Comparison of ENCODE assay signal across 21 cellular contexts in genomic region chr4:174209296-174209695, GRCh38.
DNase-seq lines count a peak whose midpoint lies in the region; ATAC-seq and TF ChIP-seq lines count a peak whose summit lies in the region.
"Had no signal": no experiment of that assay in that cellular context is flagged by ENCODE, and none has a peak within 500 bp of the region (broad histone marks: within the 10 kb centered on the region; RNA-seq: fewer than 3 reads in every experiment).

No MANE protein-coding gene starts in this region.

- no peak overlapping the region for H3K4me3 Mint-ChIP-seq in stimulated activated memory B cell treated with anti-CD40 and anti-IgM and Interleukin-4, amounts not matched to agents 10 μg/mL and 1 μg/mL and 100 μg/mL, for 72 hours
- H3K4me3 Mint-ChIP-seq: CD4-positive, alpha-beta T cell; T-cell had no signal

- no peak overlapping the region for H3K27ac Mint-ChIP-seq in stimulated activated memory B cell treated with anti-CD40 and anti-IgM and Interleukin-4, amounts not matched to agents 10 μg/mL and 1 μg/mL and 100 μg/mL, for 72 hours
- H3K27ac Mint-ChIP-seq: CD4-positive, alpha-beta T cell; T-cell had no signal

- peaks cover 20% of the 10 kb centered on the region for H3K4me1 Mint-ChIP-seq in stimulated activated memory B cell treated with anti-CD40 and anti-IgM and Interleukin-4, amounts not matched to agents 10 μg/mL and 1 μg/mL and 100 μg/mL, for 72 hours

- peaks cover 68% of the 10 kb centered on the region for H3K27me3 Mint-ChIP-seq in stimulated activated memory B cell treated with anti-CD40 and anti-IgM and Interleukin-4, amounts not matched to agents 10 μg/mL and 1 μg/mL and 100 μg/mL, for 72 hours

- DNase-seq in Ammon's horn (ENCODE audit: low spot score): peak; percentile 22
- DNase-seq in myocyte (ENCODE audit: low read depth): peak; percentile 32
- no peak for DNase-seq in SIG-M5 treated with dmso at 0.1 percent for 504 hours (lab: John Stamatoyannopoulos, UW; ENCODE audit: unreplicated experiment)
- DNase-seq in OCI-M2 (lab: John Stamatoyannopoulos, UW; ENCODE audit: unreplicated experiment): no peak
- no peak for DNase-seq in T-helper 2 cell
- DNase-seq: CD4-positive, alpha-beta T cell; DMS53; Karpas-422; NCI-H1092 treated with DMSO at 0.1 percent for 48 hours; NCI-H1436; NCI-H187; NCI-H2107; NCI-H446; NCI-H524 treated with DMSO at 0.1 percent for 48 hours; NCI-H774; PC-3; T-cell had no signal

- ATAC-seq in SK-N-SH treated with all-trans-retinoic acid at 6 μM for 48 hours: no peak
- ATAC-seq in stimulated activated memory B cell treated with anti-CD40 and anti-IgM and Interleukin-4, amounts not matched to agents 10 μg/mL and 1 μg/mL and 100 μg/mL, for 72 hours: no peak
- ATAC-seq: GM12878, HCT116, PC-3, T-cell had no signal

- no peaks in the 10 kb centered on the region for H3K36me3 Mint-ChIP-seq in stimulated activated memory B cell treated with anti-CD40 and anti-IgM and Interleukin-4, amounts not matched to agents 10 μg/mL and 1 μg/mL and 100 μg/mL, for 72 hours
- H3K36me3 Mint-ChIP-seq: T-cell had no signal

- H3K9me3 Mint-ChIP-seq in stimulated activated memory B cell treated with anti-CD40 and anti-IgM and Interleukin-4, amounts not matched to agents 10 μg/mL and 1 μg/mL and 100 μg/mL, for 72 hours: no peaks in the 10 kb centered on the region
- H3K9me3 Mint-ChIP-seq: CD4-positive, alpha-beta T cell; T-cell had no signal

TF ChIP-seq in SK-N-SH treated with all-trans-retinoic acid at 6 μM for 48 hours, 23 proteins besides CTCF, POLR2A, EP300 and RAD21:
- TF ChIP-seq PATZ1 (CRISPR knock-in tag; IDR thresholded peaks at IDR 0.05; ENCODE audit: borderline replicate concordance) (no peak), POU6F1 (CRISPR knock-in tag; IDR thresholded peaks at IDR 0.05; ENCODE audit: borderline replicate concordance, low read depth) (no peak), ZFP3 (CRISPR knock-in tag; IDR thresholded peaks at IDR 0.05) (no peak), ZNF70 (CRISPR knock-in tag; IDR thresholded peaks at IDR 0.05) (no peak), SNAI2 (CRISPR knock-in tag; IDR thresholded peaks at IDR 0.05) (no peak), OSR1 (CRISPR knock-in tag; IDR thresholded peaks at IDR 0.05) (no peak), ISL1 (CRISPR knock-in tag; IDR thresholded peaks at IDR 0.05) (peak; percentile 40; the same call in 1 of the 2 replicates), ZNF8 (CRISPR knock-in tag; IDR thresholded peaks at IDR 0.05) (no peak), ZFP30 (CRISPR knock-in tag; IDR thresholded peaks at IDR 0.05) (no peak), ESRRG (CRISPR knock-in tag; IDR thresholded peaks at IDR 0.05) (no peak), ZC3H10 (CRISPR knock-in tag; IDR thresholded peaks at IDR 0.05) (no peak), TSHZ2 (CRISPR knock-in tag; IDR thresholded peaks at IDR 0.05) (peak; percentile 50; the same call in 1 of the 2 replicates), CSDC2 (CRISPR knock-in tag; IDR thresholded peaks at IDR 0.05) (no peak), ZNF565 (CRISPR knock-in tag; conservative IDR thresholded peaks at IDR 0.05; ENCODE audit: low read depth) (no peak), CREB5 (CRISPR knock-in tag; IDR thresholded peaks at IDR 0.05; ENCODE audit: low read depth) (no peak), TCF4 (CRISPR knock-in tag; IDR thresholded peaks at IDR 0.05; ENCODE audit: borderline replicate concordance) (0 out of 2 replicates have a peak, but pooled peaks have one; percentile 19), RARB (CRISPR knock-in tag; IDR thresholded peaks at IDR 0.05) (no peak), PPARA (CRISPR knock-in tag; IDR thresholded peaks at IDR 0.05; ENCODE audit: borderline replicate concordance) (no peak), BACH2 (CRISPR knock-in tag; IDR thresholded peaks at IDR 0.05; ENCODE audit: borderline replicate concordance) (no peak), CSRNP3 (CRISPR knock-in tag; IDR thresholded peaks at IDR 0.05) (no peak), TOX (CRISPR knock-in tag; IDR thresholded peaks at IDR 0.05; ENCODE audit: borderline replicate concordance) (no peak)

Comparison
In these comparisons a context has a peak if more than half of its experiments do, and no peak if none do; other contexts are left out.
1. DNase-seq: peak in Ammon's horn (single experiment) and myocyte (single experiment); none in SIG-M5 treated with dmso at 0.1 percent for 504 hours (single experiment), OCI-M2 (single experiment) and T-helper 2 cell (0 of 5).